In genomic region chr6:101608724-101609123, GRCh38 we compare ENCODE assay signal across 25 cellular contexts.
"Had no signal": no experiment of that assay in that cellular context is flagged by ENCODE, and none has a peak within 500 bp of the region (broad histone marks: within the 10 kb centered on the region; RNA-seq: fewer than 3 reads in every experiment).

No MANE protein-coding gene starts in this region.

- H3K9me3 ChIP-seq: heart left ventricle had no signal

- DNase-seq: activated CD4-positive, alpha-beta memory T cell treated with anti-CD3 and anti-CD28 coated beads, Interleukin-2, amount 10 ng/mL, durations not matched to agents 7 days and 5 days; activated CD4-positive, alpha-beta T cell treated with anti-CD3 and anti-CD28 coated beads for 1 hour; activated CD4-positive, alpha-beta T cell treated with anti-CD3 and anti-CD28 coated beads for 4 hours; activated CD4-positive, alpha-beta T cell treated with anti-CD3 and anti-CD28 coated beads, Interleukin-2, amount 10 ng/mL, durations not matched to agents 7 days and 5 days; activated CD4-positive, alpha-beta T cell treated with anti-CD3 and anti-CD28 coated beads, Interleukin-2, amount 50 U/mL, for 4 hours; activated CD8-positive, alpha-beta memory T cell treated with anti-CD3 and anti-CD28 coated beads, Interleukin-2, amount 50 U/mL, for 48 hours; activated effector memory CD4-positive, alpha-beta T cell treated with Interleukin-2 at 50 U/mL for 16 hours; activated gamma-delta T cell treated with Interleukin-2 at 50 U/mL for 16 hours; activated naive CD4-positive, alpha-beta T cell treated with anti-CD3 and anti-CD28 coated beads, Interleukin-2, amount 50 U/mL, for 16 hours; activated naive CD4-positive, alpha-beta T cell treated with Interleukin-2 at 50 U/mL for 16 hours; activated T-cell treated with anti-CD3 and anti-CD28 coated beads, Interleukin-2, amount 50 U/mL, for 4 hours; amniotic stem cell; anterior cingulate cortex; brain microvascular endothelial cell; dorsolateral prefrontal cortex; effector memory CD4-positive, alpha-beta T cell; endodermal cell; foreskin fibroblast; glutamatergic neuron; heart left ventricle; hypothalamus had no signal

- H3K36me3 ChIP-seq: brain microvascular endothelial cell, heart left ventricle had no signal

- ATAC-seq: activated T-cell treated with anti-CD3 and anti-CD28 coated beads, Interleukin-2, amount 50 U/mL, for 4 hours; activated T-helper 17 cell treated with anti-CD3 and anti-CD28 coated beads, Interleukin-2, amount 50 U/mL, for 72 hours; esophagus mucosa; heart left ventricle; WTC11 had no signal

- H3K4me3 ChIP-seq: coronary artery, dorsolateral prefrontal cortex, heart left ventricle had no signal

- H3K27me3 ChIP-seq: brain microvascular endothelial cell, dorsolateral prefrontal cortex, heart left ventricle had no signal

- H3K27ac ChIP-seq: brain microvascular endothelial cell, coronary artery, dorsolateral prefrontal cortex, heart left ventricle had no signal
